In genomic region chr7:47531584-47532492, GRCh38 we compare ENCODE assay signal across 2 cellular contexts.
TF ChIP-seq lines count a peak whose summit lies in the region.

No MANE protein-coding gene starts in this region.

TF ChIP-seq in IMR-90, 13 proteins besides CTCF, POLR2A, EP300 and RAD21:
- no peak for TF ChIP-seq USF2 (IDR thresholded peaks at IDR 0.05; ENCODE audit: low read depth, low read length)
TF ChIP-seq in IMR-90: peak in this region for 0.

TF ChIP-seq in H1, 55 proteins besides CTCF, POLR2A, EP300 and RAD21:
- TF ChIP-seq RFX5 (IDR thresholded peaks at IDR 0.05; ENCODE audit: borderline replicate concordance, low read depth, low read length) = no peak
- no peak for TF ChIP-seq ATF2 (IDR thresholded peaks at IDR 0.05; ENCODE audit: low read length)
- TF ChIP-seq E2F6 (IDR thresholded peaks at IDR 0.05) = no peak
- no peak for TF ChIP-seq RBBP5 (IDR thresholded peaks at IDR 0.05; ENCODE audit: borderline replicate concordance, low read depth, low read length)
- TF ChIP-seq USF2 (IDR thresholded peaks at IDR 0.05; ENCODE audit: low read length) = no peak
